Comparison of ENCODE assay signal across 9 cellular contexts in genomic region chr9:132546148-132547051, GRCh38. TPM values are rescaled to one million over a fixed set of nuclear protein-coding genes. Genes with fewer than 3 reads are reported as not detected.
DNase-seq lines count a peak whose midpoint lies in the region; ATAC-seq and TF ChIP-seq lines count a peak whose summit lies in the region.
"Had no signal": no experiment of that assay in that cellular context is flagged by ENCODE, and none has a peak within 500 bp of the region (broad histone marks: within the 10 kb centered on the region; RNA-seq: fewer than 3 reads in every experiment).

No MANE protein-coding gene starts in this region.

- no peaks in the 10 kb centered on the region for H3K27me3 ChIP-seq in H7 (ENCODE audit: control insufficient read depth, insufficient read depth, low read length)

- DNase-seq in H7 (peak; percentile 94), NCI-H526 treated with DMSO at 0.1 percent for 48 hours (lab: John Stamatoyannopoulos, UW) (peak; percentile 15), fibroblast of peridontal ligament (ENCODE audit: extremely low read depth) (peak; percentile 1), osteocyte (ENCODE audit: extremely low spot score, unreplicated experiment) (no peak), ureter (ENCODE audit: low spot score) (no peak)
- no peak for DNase-seq in activated CD4-positive, alpha-beta T cell treated with anti-CD3 and anti-CD28 coated beads, Interleukin-2, amount 10 ng/mL, durations not matched to agents 24 days and 14 days

- H3K4me3 ChIP-seq in H7 (ENCODE audit: insufficient read depth, low read depth, low read length): peak overlapping the region; percentile 21; the same call in 1 of the 2 replicates

- H3K9me3 Mint-ChIP-seq in osteocyte (ENCODE audit: unreplicated experiment): no peaks in the 10 kb centered on the region
- H3K9me3 Mint-ChIP-seq in activated CD4-positive, alpha-beta T cell treated with anti-CD3 and anti-CD28 coated beads, Interleukin-2, amount 10 ng/mL, durations not matched to agents 24 days and 14 days: no peaks in the 10 kb centered on the region
- H3K9me3 Mint-ChIP-seq in stimulated activated memory B cell treated with anti-CD40 and anti-IgM and Interleukin-4, amounts not matched to agents 10 μg/mL and 1 μg/mL and 100 μg/mL, for 72 hours: no peaks in the 10 kb centered on the region

- H3K27me3 Mint-ChIP-seq in osteocyte (ENCODE audit: unreplicated experiment): no peaks in the 10 kb centered on the region
- H3K27me3 Mint-ChIP-seq in activated CD4-positive, alpha-beta T cell treated with anti-CD3 and anti-CD28 coated beads, Interleukin-2, amount 10 ng/mL, durations not matched to agents 24 days and 14 days: peaks cover 5% of the 10 kb centered on the region
- H3K27me3 Mint-ChIP-seq in stimulated activated memory B cell treated with anti-CD40 and anti-IgM and Interleukin-4, amounts not matched to agents 10 μg/mL and 1 μg/mL and 100 μg/mL, for 72 hours: peaks cover 41% of the 10 kb centered on the region

- intact Hi-C loops in activated CD4-positive, alpha-beta T cell treated with anti-CD3 and anti-CD28 coated beads, Interleukin-2, amount 10 ng/mL, durations not matched to agents 24 days and 14 days (cut with micrococcal nuclease): no loop called here

- no peak for ATAC-seq in HG03025 (IDR thresholded peaks at IDR 0.05; ENCODE audit: low FRiP score, unreplicated experiment)
- no peak for ATAC-seq in stimulated activated memory B cell treated with anti-CD40 and anti-IgM and Interleukin-4, amounts not matched to agents 10 μg/mL and 1 μg/mL and 100 μg/mL, for 72 hours

- peaks cover 20% of the 10 kb centered on the region for H3K4me1 Mint-ChIP-seq in osteocyte (ENCODE audit: unreplicated experiment)
- no peaks in the 10 kb centered on the region for H3K4me1 Mint-ChIP-seq in activated CD4-positive, alpha-beta T cell treated with anti-CD3 and anti-CD28 coated beads, Interleukin-2, amount 10 ng/mL, durations not matched to agents 24 days and 14 days
- H3K4me1 Mint-ChIP-seq in stimulated activated memory B cell treated with anti-CD40 and anti-IgM and Interleukin-4, amounts not matched to agents 10 μg/mL and 1 μg/mL and 100 μg/mL, for 72 hours: peaks cover 6% of the 10 kb centered on the region

- no peaks in the 10 kb centered on the region for H3K36me3 Mint-ChIP-seq in osteocyte (ENCODE audit: unreplicated experiment)
- H3K36me3 Mint-ChIP-seq in activated CD4-positive, alpha-beta T cell treated with anti-CD3 and anti-CD28 coated beads, Interleukin-2, amount 10 ng/mL, durations not matched to agents 24 days and 14 days (ENCODE audit: low read depth): no peaks in the 10 kb centered on the region
- no peaks in the 10 kb centered on the region for H3K36me3 Mint-ChIP-seq in stimulated activated memory B cell treated with anti-CD40 and anti-IgM and Interleukin-4, amounts not matched to agents 10 μg/mL and 1 μg/mL and 100 μg/mL, for 72 hours

- H3K27ac Mint-ChIP-seq in osteocyte (ENCODE audit: unreplicated experiment): no peak overlapping the region
- H3K27ac Mint-ChIP-seq in activated CD4-positive, alpha-beta T cell treated with anti-CD3 and anti-CD28 coated beads, Interleukin-2, amount 10 ng/mL, durations not matched to agents 24 days and 14 days: no peak overlapping the region
- H3K27ac Mint-ChIP-seq in stimulated activated memory B cell treated with anti-CD40 and anti-IgM and Interleukin-4, amounts not matched to agents 10 μg/mL and 1 μg/mL and 100 μg/mL, for 72 hours: no peak overlapping the region

- TF ChIP-seq CTCF in osteocyte (IDR thresholded peaks at IDR 0.05): peak; percentile 49

- no peaks in the 10 kb centered on the region for H3K36me3 ChIP-seq in H7 (replicated peaks; ENCODE audit: control insufficient read depth, insufficient read depth, low read length)

- H3K4me3 Mint-ChIP-seq in osteocyte (ENCODE audit: unreplicated experiment): peak overlapping the region; percentile 56
- H3K4me3 Mint-ChIP-seq in activated CD4-positive, alpha-beta T cell treated with anti-CD3 and anti-CD28 coated beads, Interleukin-2, amount 10 ng/mL, durations not matched to agents 24 days and 14 days: no peak overlapping the region
- no peak overlapping the region for H3K4me3 Mint-ChIP-seq in stimulated activated memory B cell treated with anti-CD40 and anti-IgM and Interleukin-4, amounts not matched to agents 10 μg/mL and 1 μg/mL and 100 μg/mL, for 72 hours

RNA-seq across cellular contexts. Expression of gene BARHL1, which starts 36.0 kb away (rescaled TPM):
- total RNA-seq in H7 (2014; rRNA removed; shearing (Covaris generic)): 0.07 TPM in 1 of 2 replicates, not detected in the other
- total RNA-seq in osteocyte (not detected in 2 replicates), ureter (not detected)
- not detected in 2 replicates for total RNA-seq in activated CD4-positive, alpha-beta T cell treated with anti-CD3 and anti-CD28 coated beads, Interleukin-2, amount 10 ng/mL, durations not matched to agents 24 days and 14 days
- total RNA-seq: T-helper 2 cell treated with Interferon-gamma antibody and Interleukin-4, amounts not matched to agents 100 ng/mL and 5 ng/mL, for 36 hours had no signal

Comparison
In these comparisons a context has a peak if more than half of its experiments do, and no peak if none do; other contexts are left out.
1. DNase-seq: peak in H7 (single experiment), NCI-H526 treated with DMSO at 0.1 percent for 48 hours (single experiment) and fibroblast of peridontal ligament (single experiment); none in osteocyte (single experiment), ureter (single experiment) and activated CD4-positive, alpha-beta T cell treated with anti-CD3 and anti-CD28 coated beads, Interleukin-2, amount 10 ng/mL, durations not matched to agents 24 days and 14 days (single experiment).